Comparison of ENCODE assay signal across 8 cellular contexts in the genomic region with DNA sequence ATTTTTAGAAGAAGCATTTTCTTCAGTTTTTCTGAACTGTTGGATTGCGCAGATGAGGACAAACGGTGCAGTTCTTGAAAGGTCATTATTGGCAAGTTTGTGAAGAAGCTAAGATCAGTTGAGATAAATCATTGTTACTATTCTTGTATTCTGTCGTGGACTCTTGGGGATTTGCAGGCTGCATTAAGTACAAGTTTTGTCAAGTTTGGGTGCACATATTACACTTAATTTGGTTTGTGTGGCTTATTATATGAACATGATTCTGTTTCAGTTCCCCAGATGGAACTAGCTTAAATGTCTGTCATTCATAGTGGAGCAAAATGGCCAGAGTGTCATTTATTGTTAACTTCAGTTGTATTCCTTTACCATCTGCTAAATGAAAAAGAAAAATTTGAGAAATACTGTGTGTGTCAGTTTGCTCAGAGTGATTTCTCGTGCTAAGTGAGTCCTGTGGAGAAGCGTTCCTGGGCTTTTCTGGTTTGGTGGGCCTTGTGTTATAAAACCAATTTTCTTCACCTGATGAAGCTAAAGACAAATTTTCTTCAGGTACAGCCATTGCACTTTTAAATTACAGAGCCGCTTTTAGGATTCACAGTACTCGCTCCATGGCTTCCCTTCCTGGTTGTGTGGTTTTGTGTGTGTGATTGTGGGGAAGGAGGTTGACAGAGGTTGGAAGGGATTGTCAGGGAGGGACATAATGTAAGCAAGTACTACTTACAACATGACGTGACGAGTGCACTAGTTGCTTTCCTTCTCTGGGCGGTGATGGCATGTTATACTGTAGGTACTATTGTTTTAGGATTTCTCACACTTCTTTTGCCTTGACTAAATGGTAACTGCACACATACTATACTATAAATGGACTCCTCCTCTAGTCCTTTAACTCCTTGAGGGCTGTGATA. TPM values are rescaled to one million over a fixed set of nuclear protein-coding genes. Genes with fewer than 3 reads are reported as not detected.
DNase-seq lines count a peak whose midpoint lies in the region; ATAC-seq and TF ChIP-seq lines count a peak whose summit lies in the region.

No MANE protein-coding gene starts in this region.

- H3K4me1 ChIP-seq in liver (ENCODE audit: control insufficient read depth in 4 of 4, insufficient read depth in 4 of 4, low read length in 3 of 4): peaks cover 0 to 10% (median 4%) of the 10 kb centered on the region in 4 donors

- no peaks in the 10 kb centered on the region for H3K27me3 ChIP-seq in liver (ENCODE audit: control insufficient read depth in 4 of 4, insufficient read depth in 4 of 4, low read length in 3 of 4)

- H3K4me3 ChIP-seq in liver (ENCODE audit: low read depth in 1 of 3, low read length in 3 of 3): peak overlapping the region in 2 of 3 donors; percentile 56 to 94

- peak overlapping the region; percentile 91 for H3K4me3 Mint-ChIP-seq in activated naive CD4-positive, alpha-beta T cell treated with anti-CD3 and anti-CD28 coated beads for 36 hours
- H3K4me3 Mint-ChIP-seq in activated naive CD8-positive, alpha-beta T cell treated with anti-CD3 and anti-CD28 coated beads, Interleukin-2, amount 50 U/mL, for 24 hours: peak overlapping the region; percentile 90
- H3K4me3 Mint-ChIP-seq in type B pancreatic cell: peak overlapping the region; percentile 88

- WGBS in liver: 79% methylated on average over 10 of the region's 10 CpGs

- DNase-seq in activated naive CD4-positive, alpha-beta T cell treated with anti-CD3 and anti-CD28 coated beads for 36 hours: peak; percentile 20
- no peak for DNase-seq in activated naive CD4-positive, alpha-beta T cell treated with anti-CD3 and anti-CD28 coated beads, Interleukin-2, amount 50 U/mL, for 16 hours
- no peak for DNase-seq in activated naive CD8-positive, alpha-beta T cell treated with anti-CD3 and anti-CD28 coated beads, Interleukin-2, amount 50 U/mL, for 24 hours
- no peak for DNase-seq in type B pancreatic cell (ENCODE audit: extremely low spot score, unreplicated experiment)

- TF ChIP-seq RAD21 in liver (IDR thresholded peaks at IDR 0.05): no peak

- no peak overlapping the region for H3K9ac ChIP-seq in liver (ENCODE audit: low read depth in 1 of 2, low read length in 2 of 2)

- no peaks in the 10 kb centered on the region for H3K9me3 ChIP-seq in liver (ENCODE audit: control insufficient read depth in 4 of 4, low read length in 3 of 4)

- TF ChIP-seq CTCF in liver (IDR thresholded peaks at IDR 0.05; ENCODE audit: low read depth, low read length, missing input control) (no peak), type B pancreatic cell (conservative IDR thresholded peaks at IDR 0.05) (no peak)

- H3K4me1 Mint-ChIP-seq in activated naive CD4-positive, alpha-beta T cell treated with anti-CD3 and anti-CD28 coated beads for 36 hours (ENCODE audit: low read depth): peaks cover 54% of the 10 kb centered on the region
- H3K4me1 Mint-ChIP-seq in activated naive CD8-positive, alpha-beta T cell treated with anti-CD3 and anti-CD28 coated beads, Interleukin-2, amount 50 U/mL, for 24 hours: peaks cover 68% of the 10 kb centered on the region
- H3K4me1 Mint-ChIP-seq in type B pancreatic cell (ENCODE audit: unreplicated experiment): peaks cover 38% of the 10 kb centered on the region

- CTCF ChIA-PET in activated naive CD4-positive, alpha-beta T cell treated with anti-CD3 and anti-CD28 coated beads for 36 hours (lab: Charles Lee): interaction anchor here (1.3 to 4.8 kb wide), 4 partner anchors 18 to 86 kb away, joined by 4 to 30 read pairs (median 10); no protein-coding TSS in a partner anchor

- intact Hi-C loops in activated naive CD4-positive, alpha-beta T cell treated with anti-CD3 and anti-CD28 coated beads for 36 hours (cut with micrococcal nuclease): loop anchor here (2.0 kb wide), 1 partner anchor 61 kb away; no protein-coding TSS in a partner anchor

- H3K27ac ChIP-seq in liver (ENCODE audit: low read depth in 1 of 2, low read length in 2 of 2): no peak overlapping the region

- H3K36me3 Mint-ChIP-seq in activated naive CD4-positive, alpha-beta T cell treated with anti-CD3 and anti-CD28 coated beads for 36 hours (ENCODE audit: low read depth): peaks cover 4% of the 10 kb centered on the region
- peaks cover 14% of the 10 kb centered on the region for H3K36me3 Mint-ChIP-seq in activated naive CD8-positive, alpha-beta T cell treated with anti-CD3 and anti-CD28 coated beads, Interleukin-2, amount 50 U/mL, for 24 hours (ENCODE audit: low read depth)
- H3K36me3 Mint-ChIP-seq in type B pancreatic cell: peaks cover 7% of the 10 kb centered on the region

- H3K9me3 Mint-ChIP-seq in activated naive CD4-positive, alpha-beta T cell treated with anti-CD3 and anti-CD28 coated beads for 36 hours: no peaks in the 10 kb centered on the region
- H3K9me3 Mint-ChIP-seq in activated naive CD8-positive, alpha-beta T cell treated with anti-CD3 and anti-CD28 coated beads, Interleukin-2, amount 50 U/mL, for 24 hours: no peaks in the 10 kb centered on the region
- no peaks in the 10 kb centered on the region for H3K9me3 Mint-ChIP-seq in type B pancreatic cell

- peak overlapping the region; percentile 37 for H3K27ac Mint-ChIP-seq in activated naive CD4-positive, alpha-beta T cell treated with anti-CD3 and anti-CD28 coated beads for 36 hours
- H3K27ac Mint-ChIP-seq in activated naive CD8-positive, alpha-beta T cell treated with anti-CD3 and anti-CD28 coated beads, Interleukin-2, amount 50 U/mL, for 24 hours: peak overlapping the region; percentile 75
- peak overlapping the region; percentile 85 for H3K27ac Mint-ChIP-seq in type B pancreatic cell

- no peaks in the 10 kb centered on the region for H3K27me3 Mint-ChIP-seq in activated naive CD4-positive, alpha-beta T cell treated with anti-CD3 and anti-CD28 coated beads for 36 hours (ENCODE audit: low read depth)
- peaks cover 2% of the 10 kb centered on the region for H3K27me3 Mint-ChIP-seq in activated naive CD8-positive, alpha-beta T cell treated with anti-CD3 and anti-CD28 coated beads, Interleukin-2, amount 50 U/mL, for 24 hours
- peaks cover 6% of the 10 kb centered on the region for H3K27me3 Mint-ChIP-seq in type B pancreatic cell

- H3K36me3 ChIP-seq in liver (ENCODE audit: control insufficient read depth in 4 of 4, insufficient read depth in 3 of 4, low read depth in 1 of 4, low read length in 3 of 4): no peaks in the 10 kb centered on the region

- ATAC-seq in activated naive CD8-positive, alpha-beta T cell treated with anti-CD3 and anti-CD28 coated beads, Interleukin-2, amount 50 U/mL, for 24 hours: no peak
- ATAC-seq in GM18870 (IDR thresholded peaks at IDR 0.05; ENCODE audit: unreplicated experiment) (no peak), HG02623 (IDR thresholded peaks at IDR 0.05; ENCODE audit: unreplicated experiment) (no peak), HG02938 (IDR thresholded peaks at IDR 0.05; ENCODE audit: unreplicated experiment) (no peak)

TF ChIP-seq in liver, 16 proteins besides CTCF, POLR2A, EP300 and RAD21:
- TF ChIP-seq TAF1 (conservative IDR thresholded peaks at IDR 0.05): no peak
- TF ChIP-seq EGR1 (IDR thresholded peaks at IDR 0.05; ENCODE audit: low read depth in 2 of 2): no peak
TF ChIP-seq in liver: peak in this region for 0.

RNA-seq across cellular contexts. Expression of a gene that starts 1.7 kb away (rescaled TPM):
- total RNA-seq in activated naive CD4-positive, alpha-beta T cell treated with anti-CD3 and anti-CD28 coated beads for 36 hours: 10 to 100 TPM; 79.4 to 83.2 TPM
- 10 to 100 TPM; 37.9 to 92.3 TPM for total RNA-seq in liver
- polyA plus RNA-seq in liver: 10 to 100 TPM; 18.6 to 37.0 TPM
- total RNA-seq in type B pancreatic cell (ENCODE audit: low replicate concordance): 60.5 and 75.7 TPM in 2 replicates
